ENCODE assay signal across 8 cellular contexts in genomic region chr9:33448159-33448511, GRCh38. TPM values are rescaled to one million over a fixed set of nuclear protein-coding genes. Genes with fewer than 3 reads are reported as not detected.
DNase-seq lines count a peak whose midpoint lies in the region; ATAC-seq and TF ChIP-seq lines count a peak whose summit lies in the region.

No MANE protein-coding gene starts in this region.

- TF ChIP-seq CTCF in VCaP (conservative IDR thresholded peaks at IDR 0.05) (no peak), smooth muscle cell (IDR thresholded peaks at IDR 0.05; ENCODE audit: borderline replicate concordance, insufficient read depth, poor library complexity, severe bottlenecking) (no peak)

- no peak overlapping the region for H2AFZ ChIP-seq in smooth muscle cell (ENCODE audit: low read depth)

- no peak overlapping the region for H3K9ac ChIP-seq in iPS-15b (ENCODE audit: low read depth, low read length)
- H3K9ac ChIP-seq in smooth muscle cell (ENCODE audit: low read depth), result no peak overlapping the region

- peaks cover 6% of the 10 kb centered on the region for H3K4me1 ChIP-seq in iPS-15b (ENCODE audit: control insufficient read depth, insufficient read depth, low read length)
- peaks cover 19% of the 10 kb centered on the region for H3K4me1 ChIP-seq in smooth muscle cell (ENCODE audit: low read depth)

- no peak for ATAC-seq in GM21526 (IDR thresholded peaks at IDR 0.05; ENCODE audit: low FRiP score, unreplicated experiment)

- WGBS in smooth muscle cell (ENCODE audit: low lambda C conversion rate), result 69% methylated on average over 10 of the region's 10 CpGs

- H3K4me3 Mint-ChIP-seq in T-helper 1 cell treated with Interleukin-12 subunit alpha and Interleukin-12 subunit beta and Interleukin-4 antibody, amounts not matched to agents 30 μg/mL and 1 μg/mL, for 36 hours, result peak overlapping the region; percentile 86

- H3K79me2 ChIP-seq in smooth muscle cell (ENCODE audit: low read depth), result no peaks in the 10 kb centered on the region

- H3K9me3 Mint-ChIP-seq in T-helper 1 cell treated with Interleukin-12 subunit alpha and Interleukin-12 subunit beta and Interleukin-4 antibody, amounts not matched to agents 30 μg/mL and 1 μg/mL, for 36 hours, result no peaks in the 10 kb centered on the region

- DNase-seq in T-helper 1 cell (no peak), smooth muscle cell (lab: John Stamatoyannopoulos, UW; ENCODE audit: unreplicated experiment) (no peak), AG20443 (ENCODE audit: low spot score) (no peak), globus pallidus (ENCODE audit: low spot score) (no peak)

- peak overlapping the region; percentile 74 for H3K4me3 ChIP-seq in iPS-15b (ENCODE audit: low read depth, low read length)
- H3K4me3 ChIP-seq in smooth muscle cell, result peak overlapping the region; percentile 55

- H3F3A ChIP-seq in smooth muscle cell (ENCODE audit: low read depth), result no peaks in the 10 kb centered on the region

- H3K4me1 Mint-ChIP-seq in T-helper 1 cell treated with Interleukin-12 subunit alpha and Interleukin-12 subunit beta and Interleukin-4 antibody, amounts not matched to agents 30 μg/mL and 1 μg/mL, for 36 hours (ENCODE audit: low read depth), result peaks cover 43% of the 10 kb centered on the region

- peak overlapping the region; percentile 91 for H3K4me2 ChIP-seq in smooth muscle cell

- H4K20me1 ChIP-seq in smooth muscle cell (ENCODE audit: low read depth), result no peaks in the 10 kb centered on the region

- H3K27ac ChIP-seq in VCaP (peak overlapping the region; percentile 95; the same call in 1 of the 2 replicates), smooth muscle cell (ENCODE audit: low read depth) (no peak overlapping the region)

- no peaks in the 10 kb centered on the region for H3K9me3 ChIP-seq in iPS-15b (ENCODE audit: control insufficient read depth, insufficient read depth, low read length)
- no peaks in the 10 kb centered on the region for H3K9me3 ChIP-seq in smooth muscle cell (replicated peaks; ENCODE audit: low read depth)

- H3K36me3 Mint-ChIP-seq in T-helper 1 cell treated with Interleukin-12 subunit alpha and Interleukin-12 subunit beta and Interleukin-4 antibody, amounts not matched to agents 30 μg/mL and 1 μg/mL, for 36 hours (ENCODE audit: low read depth), result peaks cover 14% of the 10 kb centered on the region

- peak overlapping the region; percentile 83 for H3K27ac Mint-ChIP-seq in T-helper 1 cell treated with Interleukin-12 subunit alpha and Interleukin-12 subunit beta and Interleukin-4 antibody, amounts not matched to agents 30 μg/mL and 1 μg/mL, for 36 hours

- H3K27me3 Mint-ChIP-seq in T-helper 1 cell treated with Interleukin-12 subunit alpha and Interleukin-12 subunit beta and Interleukin-4 antibody, amounts not matched to agents 30 μg/mL and 1 μg/mL, for 36 hours (ENCODE audit: low read depth), result no peaks in the 10 kb centered on the region

- H3K36me3 ChIP-seq in iPS-15b (ENCODE audit: control insufficient read depth, insufficient read depth, low read length), result no peaks in the 10 kb centered on the region
- no peaks in the 10 kb centered on the region for H3K36me3 ChIP-seq in smooth muscle cell (ENCODE audit: low read depth)

- H3K27me3 ChIP-seq in iPS-15b (ENCODE audit: control insufficient read depth, insufficient read depth, low read length) (peaks cover 33% of the 10 kb centered on the region), smooth muscle cell (ENCODE audit: low read depth) (no peaks in the 10 kb centered on the region)

RNA-seq across cellular contexts. Expression of gene AQP3, which starts 0.7 kb away (rescaled TPM):
- total RNA-seq in smooth muscle cell, result 20.9 and 33.3 TPM in 2 replicates
- 29.3 and 30.8 TPM in 2 replicates for polyA plus RNA-seq in smooth muscle cell

RNA-seq across cellular contexts. Expression of gene NOL6, which starts 25.6 kb away (rescaled TPM):
- total RNA-seq in smooth muscle cell, result 14.0 and 23.0 TPM in 2 replicates
- 19.8 and 23.4 TPM in 2 replicates for polyA plus RNA-seq in smooth muscle cell

RNA-seq across cellular contexts. Expression of gene AQP7, which starts 45.8 kb away (rescaled TPM):
- 0.76 TPM in 1 of 2 replicates, not detected in the other for total RNA-seq in smooth muscle cell
- 0.45 TPM in 1 of 2 replicates, not detected in the other for polyA plus RNA-seq in smooth muscle cell
